In genomic region chr5:111509119-111509518, GRCh38 we compare ENCODE assay signal across 15 cellular contexts. TPM values are rescaled to one million over a fixed set of nuclear protein-coding genes. Genes with fewer than 3 reads are reported as not detected.
DNase-seq lines count a peak whose midpoint lies in the region; ATAC-seq and TF ChIP-seq lines count a peak whose summit lies in the region.
"Had no signal": no experiment of that assay in that cellular context is flagged by ENCODE, and none has a peak within 500 bp of the region (broad histone marks: within the 10 kb centered on the region; RNA-seq: fewer than 3 reads in every experiment).

No MANE protein-coding gene starts in this region.

- H3K4me3 ChIP-seq in BLaER1 treated with 17β-estradiol and CSF1 and Interleukin-3, amounts not matched to agents 10 nM and 100 nM, result peak overlapping the region in 2 of 10 experiments; percentile 98; a peak in 2 of 20 replicates
- H3K4me3 ChIP-seq in GM23338 (peak overlapping the region; percentile 77; the same call in 1 of the 2 replicates), iPS-18a (ENCODE audit: low read length) (peak overlapping the region; percentile 88), mucosa of descending colon (no peak overlapping the region), A673 (ENCODE audit: low read depth, low read length, poor library complexity, severe bottlenecking) (no peak overlapping the region)
- H3K4me3 ChIP-seq: vagina had no signal

- H3K9me3 Mint-ChIP-seq in GM23338, result no peaks in the 10 kb centered on the region
- no peaks in the 10 kb centered on the region for H3K9me3 Mint-ChIP-seq in activated naive CD8-positive, alpha-beta T cell (ENCODE audit: low read depth)
- H3K9me3 Mint-ChIP-seq: stimulated activated memory B cell treated with anti-CD40 and anti-IgM and Interleukin-4, amounts not matched to agents 10 μg/mL and 1 μg/mL and 100 μg/mL, for 72 hours had no signal

- peaks cover 38% of the 10 kb centered on the region for H3K4me1 Mint-ChIP-seq in GM23338
- peaks cover 53% of the 10 kb centered on the region for H3K4me1 Mint-ChIP-seq in activated naive CD8-positive, alpha-beta T cell (ENCODE audit: low read depth)

- H3K27me3 ChIP-seq in BLaER1 treated with 17β-estradiol and CSF1 and Interleukin-3, amounts not matched to agents 10 nM and 100 nM, result no peaks in the 10 kb centered on the region
- H3K27me3 ChIP-seq in GM23338 (ENCODE audit: insufficient read depth) (no peaks in the 10 kb centered on the region), iPS-18a (ENCODE audit: control insufficient read depth, insufficient read depth, low read length) (no peaks in the 10 kb centered on the region), A673 (replicated peaks; ENCODE audit: insufficient read depth, low read depth, low read length, poor library complexity) (no peaks in the 10 kb centered on the region)
- H3K27me3 ChIP-seq: vagina had no signal

- H3K9me3 ChIP-seq in BLaER1 treated with 17β-estradiol and CSF1 and Interleukin-3, amounts not matched to agents 10 nM and 100 nM (replicated peaks in 1 of 11), result no peaks in the 10 kb centered on the region
- H3K9me3 ChIP-seq in iPS-18a (ENCODE audit: control insufficient read depth, low read depth, low read length) (no peaks in the 10 kb centered on the region), mucosa of descending colon (no peaks in the 10 kb centered on the region), A673 (ENCODE audit: low read depth, low read length, poor library complexity, severe bottlenecking) (no peaks in the 10 kb centered on the region)
- H3K9me3 ChIP-seq: vagina had no signal

- ATAC-seq in GM23338 (no peak), GM19395 (IDR thresholded peaks at IDR 0.05; ENCODE audit: unreplicated experiment) (no peak), mucosa of descending colon (no peak), GM18502 (IDR thresholded peaks at IDR 0.05; ENCODE audit: poor library complexity, unreplicated experiment) (no peak)
- ATAC-seq: stimulated activated memory B cell treated with anti-CD40 and anti-IgM and Interleukin-4, amounts not matched to agents 10 μg/mL and 1 μg/mL and 100 μg/mL, for 72 hours had no signal

- H3F3A ChIP-seq in GM23338 (replicated peaks; ENCODE audit: low read depth), result no peaks in the 10 kb centered on the region

- BruUV-seq in A673 (replicated peaks; lab: Mats Ljungman, UMichigan), result no TSS peak

- no peak overlapping the region for H3K27ac Mint-ChIP-seq in GM23338
- H3K27ac Mint-ChIP-seq in activated naive CD8-positive, alpha-beta T cell, result no peak overlapping the region
- H3K27ac Mint-ChIP-seq: stimulated activated memory B cell treated with anti-CD40 and anti-IgM and Interleukin-4, amounts not matched to agents 10 μg/mL and 1 μg/mL and 100 μg/mL, for 72 hours had no signal

- no peaks in the 10 kb centered on the region for H3K9me2 ChIP-seq in GM23338 (ENCODE audit: insufficient read depth)

- POLR2A ChIA-PET in A673 (lab: Charles Lee; ENCODE audit: low non-redundant PET), result no interaction called here

- intact Hi-C loops in mucosa of descending colon (cut with DNase I, micrococcal nuclease) (no loop called here), A673 (cut with micrococcal nuclease; ENCODE audit: unreplicated experiment) (no loop called here)

- peak overlapping the region in 9 of 11 experiments; percentile 16 to 91 (median 88); a peak in 12 of 22 replicates for H3K4me2 ChIP-seq in BLaER1 treated with 17β-estradiol and CSF1 and Interleukin-3, amounts not matched to agents 10 nM and 100 nM
- H3K4me2 ChIP-seq in GM23338, result peak overlapping the region; percentile 94

- peaks cover 0 to 35% (median 7%) of the 10 kb centered on the region in 11 experiments; a peak in 12 of 22 replicates for H4K20me1 ChIP-seq in BLaER1 treated with 17β-estradiol and CSF1 and Interleukin-3, amounts not matched to agents 10 nM and 100 nM
- peaks cover 19% of the 10 kb centered on the region; the same call in 1 of the 2 replicates for H4K20me1 ChIP-seq in GM23338 (replicated peaks; ENCODE audit: insufficient read depth)

- peaks cover 21 to 58% (median 32%) of the 10 kb centered on the region in 10 experiments for H3K4me1 ChIP-seq in BLaER1 treated with 17β-estradiol and CSF1 and Interleukin-3, amounts not matched to agents 10 nM and 100 nM
- peaks cover 29% of the 10 kb centered on the region for H3K4me1 ChIP-seq in GM23338 (ENCODE audit: insufficient read depth)
- H3K4me1 ChIP-seq in iPS-18a (ENCODE audit: control insufficient read depth, low read depth, low read length), result peaks cover 24% of the 10 kb centered on the region
- peaks cover 25% of the 10 kb centered on the region for H3K4me1 ChIP-seq in mucosa of descending colon (ENCODE audit: low read depth)
- peaks cover 25% of the 10 kb centered on the region for H3K4me1 ChIP-seq in A673 (ENCODE audit: insufficient read depth, low read length, poor library complexity, severe bottlenecking)

- peaks cover 10% of the 10 kb centered on the region; the same call in 2 of the 3 replicates for H3K36me3 Mint-ChIP-seq in GM23338 (ENCODE audit: low read depth)
- no peaks in the 10 kb centered on the region for H3K36me3 Mint-ChIP-seq in activated naive CD8-positive, alpha-beta T cell

- CTCF ChIA-PET in A673 (lab: Charles Lee), result no interaction called here

- H3K79me2 ChIP-seq in GM23338 (replicated peaks; ENCODE audit: insufficient read depth), result peaks cover 78% of the 10 kb centered on the region

- H3K4me3 Mint-ChIP-seq in GM23338, result 0 out of 3 replicates have a peak overlapping the region, but pooled peaks have one; percentile 28
- H3K4me3 Mint-ChIP-seq in activated naive CD8-positive, alpha-beta T cell, result peak overlapping the region; percentile 62
- H3K4me3 Mint-ChIP-seq: stimulated activated memory B cell treated with anti-CD40 and anti-IgM and Interleukin-4, amounts not matched to agents 10 μg/mL and 1 μg/mL and 100 μg/mL, for 72 hours had no signal

- no peak overlapping the region for H3K9ac ChIP-seq in BLaER1 treated with 17β-estradiol and CSF1 and Interleukin-3, amounts not matched to agents 10 nM and 100 nM
- no peak overlapping the region for H3K9ac ChIP-seq in iPS-18a (ENCODE audit: low read length)

- no peak overlapping the region for H3K27ac ChIP-seq in BLaER1 treated with 17β-estradiol and CSF1 and Interleukin-3, amounts not matched to agents 10 nM and 100 nM
- H3K27ac ChIP-seq in GM23338 (ENCODE audit: low read depth), result no peak overlapping the region
- H3K27ac ChIP-seq in iPS-18a (ENCODE audit: low read length), result no peak overlapping the region
- no peak overlapping the region for H3K27ac ChIP-seq in A673 (ENCODE audit: low read depth, low read length, poor library complexity, severe bottlenecking)
- H3K27ac ChIP-seq: vagina had no signal

- H3K36me3 ChIP-seq in BLaER1 treated with 17β-estradiol and CSF1 and Interleukin-3, amounts not matched to agents 10 nM and 100 nM, result peaks cover 15 to 38% (median 18%) of the 10 kb centered on the region in 11 experiments; a peak in 21 of 22 replicates
- H3K36me3 ChIP-seq in GM23338 (ENCODE audit: insufficient read depth), result no peaks in the 10 kb centered on the region; the same call in 1 of the 2 replicates
- H3K36me3 ChIP-seq in iPS-18a (ENCODE audit: control insufficient read depth, low read depth, low read length), result peaks cover 15% of the 10 kb centered on the region
- no peaks in the 10 kb centered on the region for H3K36me3 ChIP-seq in mucosa of descending colon (ENCODE audit: low read depth)
- peaks cover 12% of the 10 kb centered on the region for H3K36me3 ChIP-seq in A673 (ENCODE audit: insufficient read depth, low read length, poor library complexity, severe bottlenecking)
- H3K36me3 ChIP-seq: vagina had no signal

- TF ChIP-seq CTCF in GM23338 (conservative IDR thresholded peaks at IDR 0.05; ENCODE audit: low read depth in 2 of 2) (no peak), mucosa of descending colon (IDR thresholded peaks at IDR 0.05) (no peak), A673 (conservative IDR thresholded peaks at IDR 0.05; ENCODE audit: low read depth, low read length) (no peak)

- DNase-seq in GM23338 (ENCODE audit: low spot score) (no peak), mucosa of descending colon (no peak), A673 (ENCODE audit: low spot score) (no peak)
- DNase-seq: foreskin fibroblast; kidney; NCI-H1930; SHP77 treated with DMSO at 0.1 percent for 48 hours; stimulated activated CD4-positive, alpha-beta T cell treated with anti-CD3 and anti-CD28 coated beads, Interleukin-4, amount 100 ng/mL, for 1 hour had no signal

- H3K27me3 Mint-ChIP-seq in GM23338 (ENCODE audit: insufficient read depth, low read depth, poor library complexity), result peaks cover 3% of the 10 kb centered on the region
- H3K27me3 Mint-ChIP-seq in activated naive CD8-positive, alpha-beta T cell, result no peaks in the 10 kb centered on the region
- H3K27me3 Mint-ChIP-seq: stimulated activated memory B cell treated with anti-CD40 and anti-IgM and Interleukin-4, amounts not matched to agents 10 μg/mL and 1 μg/mL and 100 μg/mL, for 72 hours had no signal

- H2AFZ ChIP-seq in GM23338, result no peak overlapping the region

TF ChIP-seq in GM23338, 12 proteins besides CTCF, POLR2A, EP300 and RAD21 (continues in another document):
- no peak for TF ChIP-seq ZNF331 (CRISPR knock-in tag; IDR thresholded peaks at IDR 0.05; ENCODE audit: low read depth)

RNA-seq across cellular contexts. Expression of gene STARD4, which starts 3.2 kb away (rescaled TPM):
- total RNA-seq in GM23338 (2014; rRNA removed; shearing (Covaris generic)), result 92.0 and 106 TPM in 2 replicates
- polyA plus RNA-seq in GM23338 (2016; fragmentation: Nextera tagmentation; extraction: Ambion mirVana), result 21.6 and 25.0 TPM in 2 replicates
- 10 to 100 TPM; 18.8 to 37.5 (median 36.0) TPM for total RNA-seq in mucosa of descending colon
- 37.7 and 43.4 TPM in 2 replicates for total RNA-seq in A673 (2021)

Comparison
In these comparisons a context has a peak if more than half of its experiments do, and no peak if none do; other contexts are left out.
1. H3K4me3 ChIP-seq: peak in GM23338 (single experiment) and iPS-18a (single experiment); none in mucosa of descending colon (single experiment) and A673 (single experiment).